In the genomic region with DNA sequence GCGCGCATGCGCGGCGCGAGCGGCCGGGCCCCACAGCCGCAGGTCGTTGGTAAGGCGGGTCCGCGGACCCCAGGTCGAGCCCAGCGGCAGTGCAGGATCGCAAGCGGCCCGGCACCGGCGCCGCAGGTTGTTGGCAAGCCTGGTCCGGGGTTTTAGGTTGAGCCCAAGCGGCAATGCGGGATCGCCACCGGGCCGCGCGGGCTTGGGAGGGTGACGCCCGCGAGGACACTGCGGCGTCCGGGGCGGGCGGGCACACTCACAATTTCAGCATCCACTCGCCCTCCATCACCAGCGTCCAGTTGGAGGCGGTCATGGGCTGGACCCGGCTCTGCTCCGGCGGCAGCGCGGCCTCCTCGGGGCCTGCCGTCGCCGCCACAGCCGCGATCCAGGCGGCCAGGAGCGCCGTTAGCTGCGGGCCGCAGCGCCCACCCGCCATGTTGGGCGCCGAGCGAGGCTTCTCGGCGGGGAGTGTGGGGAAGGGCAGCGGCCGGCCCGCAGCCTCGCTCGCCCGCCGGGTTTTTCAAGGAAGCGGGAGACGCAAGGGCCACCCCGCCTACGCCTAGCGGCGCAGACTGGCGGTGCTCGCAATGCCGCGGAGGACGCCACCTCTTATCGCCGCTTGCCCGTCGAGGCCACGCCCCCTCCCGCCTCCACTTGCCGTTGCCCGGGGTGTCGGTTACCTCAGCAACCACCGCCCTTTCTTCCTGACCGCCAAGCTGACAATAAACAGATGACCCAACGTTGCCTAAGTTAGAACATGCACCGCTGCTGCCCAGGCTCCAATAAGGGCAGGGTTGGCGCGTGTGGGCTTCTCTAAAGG, we compare ENCODE assay signal across 8 cellular contexts. TPM values are rescaled to one million over a fixed set of nuclear protein-coding genes. Genes with fewer than 3 reads are reported as not detected.
DNase-seq lines count a peak whose midpoint lies in the region; ATAC-seq, FAIRE-seq and TF ChIP-seq lines count a peak whose summit lies in the region.

A gene with protein sequence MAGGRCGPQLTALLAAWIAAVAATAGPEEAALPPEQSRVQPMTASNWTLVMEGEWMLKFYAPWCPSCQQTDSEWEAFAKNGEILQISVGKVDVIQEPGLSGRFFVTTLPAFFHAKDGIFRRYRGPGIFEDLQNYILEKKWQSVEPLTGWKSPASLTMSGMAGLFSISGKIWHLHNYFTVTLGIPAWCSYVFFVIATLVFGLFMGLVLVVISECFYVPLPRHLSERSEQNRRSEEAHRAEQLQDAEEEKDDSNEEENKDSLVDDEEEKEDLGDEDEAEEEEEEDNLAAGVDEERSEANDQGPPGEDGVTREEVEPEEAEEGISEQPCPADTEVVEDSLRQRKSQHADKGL (minus strand): TSS at position 584 of the 820 bp plus-strand sequence. CDS start 148 bp downstream, at position 436.

- H3K27me3 ChIP-seq in esophagus squamous epithelium, result no peaks in the 10 kb centered on the region

- peak in 5 of 6 experiments; percentile 11 to 80 (median 63) for TF ChIP-seq CTCF in esophagus squamous epithelium (IDR thresholded peaks at IDR 0.05)

- DNase-seq in DMS79 treated with DMSO at 0.1 percent for 48 hours (lab: John Stamatoyannopoulos, UW) (peak; percentile 90), KG1 (lab: John Stamatoyannopoulos, UW) (peak; percentile 77), RCC 7860 (ENCODE audit: low spot score) (peak; percentile 84), activated T-helper 1 cell treated with Interleukin-2 at 50 U/mL for 16 hours (ENCODE audit: low read depth) (peak; percentile 79), esophagus squamous epithelium (lab: John Stamatoyannopoulos, UW) (peak; percentile 80), naive B cell (peak; percentile 90)

- H3K9me3 ChIP-seq in esophagus squamous epithelium, result no peaks in the 10 kb centered on the region

- peak within 1 kb of the TSS; percentile 96 to 99 (median 98) for H3K27ac ChIP-seq in esophagus squamous epithelium

- WGBS in esophagus squamous epithelium, 2 donors, result 0% methylated on average over 4 to 15 of the region's 96 CpGs

- H3K36me3 Mint-ChIP-seq in naive B cell, result no peaks in the 10 kb centered on the region
- no peaks in the 10 kb centered on the region for H3K36me3 Mint-ChIP-seq in stimulated activated memory B cell treated with anti-CD40 and anti-IgM and Interleukin-4, amounts not matched to agents 10 μg/mL and 1 μg/mL and 100 μg/mL, for 72 hours

- H3K9me3 Mint-ChIP-seq in naive B cell, result no peaks in the 10 kb centered on the region
- no peaks in the 10 kb centered on the region for H3K9me3 Mint-ChIP-seq in stimulated activated memory B cell treated with anti-CD40 and anti-IgM and Interleukin-4, amounts not matched to agents 10 μg/mL and 1 μg/mL and 100 μg/mL, for 72 hours

- peaks cover 0 to 31% (median 3%) of the 10 kb centered on the region in 3 donors for H3K4me1 ChIP-seq in esophagus squamous epithelium

- intact Hi-C loops in esophagus squamous epithelium (cut with DNase I), result no loop called here

- H3K4me3 ChIP-seq in esophagus squamous epithelium, result peak within 1 kb of the TSS; percentile 83 to 91 (median 90)

- no peaks in the 10 kb centered on the region for H3K27me3 Mint-ChIP-seq in naive B cell
- H3K27me3 Mint-ChIP-seq in stimulated activated memory B cell treated with anti-CD40 and anti-IgM and Interleukin-4, amounts not matched to agents 10 μg/mL and 1 μg/mL and 100 μg/mL, for 72 hours, result no peaks in the 10 kb centered on the region

- peak within 1 kb of the TSS in 5 of 8 donors; percentile 90 to 94 (median 93) for H3K4me3 Mint-ChIP-seq in naive B cell
- H3K4me3 Mint-ChIP-seq in stimulated activated memory B cell treated with anti-CD40 and anti-IgM and Interleukin-4, amounts not matched to agents 10 μg/mL and 1 μg/mL and 100 μg/mL, for 72 hours, result no peak within 1 kb of the TSS

- peak; percentile 30 for FAIRE-seq in RCC 7860 (lab: Jason Lieb, UNC)

- no peaks in the 10 kb centered on the region for H3K36me3 ChIP-seq in esophagus squamous epithelium

- peak in 3 of 4 donors; percentile 13 to 95 (median 94) for TF ChIP-seq POLR2A in esophagus squamous epithelium (IDR thresholded peaks at IDR 0.05)

- peak within 1 kb of the TSS in 5 of 6 donors; percentile 13 to 91 (median 70) for H3K27ac Mint-ChIP-seq in naive B cell
- no peak within 1 kb of the TSS for H3K27ac Mint-ChIP-seq in stimulated activated memory B cell treated with anti-CD40 and anti-IgM and Interleukin-4, amounts not matched to agents 10 μg/mL and 1 μg/mL and 100 μg/mL, for 72 hours

- peak; percentile 89 for ATAC-seq in GM21723 (IDR thresholded peaks at IDR 0.05; ENCODE audit: unreplicated experiment)
- peak; percentile 84 to 86 for ATAC-seq in naive B cell (ENCODE audit: low read depth in 2 of 2)
- ATAC-seq in stimulated activated memory B cell treated with anti-CD40 and anti-IgM and Interleukin-4, amounts not matched to agents 10 μg/mL and 1 μg/mL and 100 μg/mL, for 72 hours, result peak; percentile 95

- peaks cover 9 to 26% (median 24%) of the 10 kb centered on the region in 3 donors for H3K4me1 Mint-ChIP-seq in naive B cell
- H3K4me1 Mint-ChIP-seq in stimulated activated memory B cell treated with anti-CD40 and anti-IgM and Interleukin-4, amounts not matched to agents 10 μg/mL and 1 μg/mL and 100 μg/mL, for 72 hours, result peaks cover 23% of the 10 kb centered on the region

RNA-seq across cellular contexts. Expression of the gene that starts here (rescaled TPM):
- total RNA-seq in esophagus squamous epithelium, result 10 to 100 TPM in 2 of 4 donors, 1 to 10 TPM in 2; 9.1 to 26.5 (median 12.0) TPM
- polyA plus RNA-seq in naive B cell (ENCODE audit: low read depth in 6 of 6), result 10 to 100 TPM; 41.9 to 56.9 (median 47.8) TPM

Comparison
In these comparisons a context has a peak if more than half of its experiments do, and no peak if none do; other contexts are left out.
1. Peak in every context shown above with its lines: DNase-seq, ATAC-seq, H3K4me3 ChIP-seq and H3K27ac ChIP-seq.